17 cellular contexts compared by ENCODE assay signal in genomic region chr13:106418556-106418955, GRCh38.
DNase-seq lines count a peak whose midpoint lies in the region; ATAC-seq, FAIRE-seq and TF ChIP-seq lines count a peak whose summit lies in the region.
"Had no signal": no experiment of that assay in that cellular context is flagged by ENCODE, and none has a peak within 500 bp of the region (broad histone marks: within the 10 kb centered on the region; RNA-seq: fewer than 3 reads in every experiment).

No MANE protein-coding gene starts in this region.

- H3K36me3 Mint-ChIP-seq in stimulated activated memory B cell treated with anti-CD40 and anti-IgM and Interleukin-4, amounts not matched to agents 10 μg/mL and 1 μg/mL and 100 μg/mL, for 72 hours: no peaks in the 10 kb centered on the region

- H3K4me1 ChIP-seq in left ventricle myocardium inferior: peaks cover 7% of the 10 kb centered on the region
- H3K4me1 ChIP-seq: psoas muscle, tibial artery had no signal

- no peak overlapping the region for H3K4me3 ChIP-seq in AG04450 (ENCODE audit: low read depth, low read length)
- H3K4me3 ChIP-seq in astrocyte of the cerebellum (ENCODE audit: low read depth, low read length): no peak overlapping the region
- no peak overlapping the region for H3K4me3 ChIP-seq in left ventricle myocardium inferior
- H3K4me3 ChIP-seq: colonic mucosa, GM23338, tibial artery had no signal

- H3K9me3 ChIP-seq in AG04450 (ENCODE audit: control insufficient read depth, insufficient read depth, low read length): no peaks in the 10 kb centered on the region
- no peaks in the 10 kb centered on the region for H3K9me3 ChIP-seq in left ventricle myocardium inferior (replicated peaks)
- H3K9me3 ChIP-seq: BE2C, colonic mucosa, psoas muscle, tibial artery had no signal

- H3K9me3 Mint-ChIP-seq in stimulated activated memory B cell treated with anti-CD40 and anti-IgM and Interleukin-4, amounts not matched to agents 10 μg/mL and 1 μg/mL and 100 μg/mL, for 72 hours: no peaks in the 10 kb centered on the region
- H3K9me3 Mint-ChIP-seq: activated T-cell treated with anti-CD3 and anti-CD28 coated beads, Interleukin-2, amount 50 U/mL, for 4 hours; GM23338 had no signal

- H3K4me3 Mint-ChIP-seq in stimulated activated memory B cell treated with anti-CD40 and anti-IgM and Interleukin-4, amounts not matched to agents 10 μg/mL and 1 μg/mL and 100 μg/mL, for 72 hours: no peak overlapping the region
- H3K4me3 Mint-ChIP-seq: activated T-cell treated with anti-CD3 and anti-CD28 coated beads, Interleukin-2, amount 50 U/mL, for 4 hours; GM23338 had no signal

- H3K4me1 Mint-ChIP-seq in stimulated activated memory B cell treated with anti-CD40 and anti-IgM and Interleukin-4, amounts not matched to agents 10 μg/mL and 1 μg/mL and 100 μg/mL, for 72 hours: peaks cover 6% of the 10 kb centered on the region

- H3K27ac ChIP-seq in AG04450 (ENCODE audit: low read depth, low read length) (no peak overlapping the region), left ventricle myocardium inferior (replicated peaks) (no peak overlapping the region)
- H3K27ac ChIP-seq: colonic mucosa, psoas muscle, tibial artery had no signal

- intact Hi-C loops in left ventricle myocardium inferior (cut with micrococcal nuclease): no loop called here

- no peak for TF ChIP-seq POLR2A in H54 (IDR thresholded peaks at IDR 0.05; ENCODE audit: low read depth, low read length)

- POLR2A ChIA-PET in AG04450 (lab: Yijun Ruan, JAX): no interaction called here

- peak; percentile 46 for DNase-seq in AG04450 (ENCODE audit: low read depth, low spot score)
- DNase-seq in H54 (ENCODE audit: insufficient read length, low spot score): no peak
- DNase-seq in astrocyte of the cerebellum (ENCODE audit: low read depth): peak; percentile 28
- DNase-seq in iris pigment epithelial cell (ENCODE audit: low read depth): peak; percentile 70
- DNase-seq in NCI-H128 (lab: John Stamatoyannopoulos, UW; ENCODE audit: unreplicated experiment): no peak
- DNase-seq in left ventricle myocardium inferior: no peak
- no peak for DNase-seq in GM10266 (ENCODE audit: extremely low spot score)
- DNase-seq: activated T-cell treated with anti-CD3 and anti-CD28 coated beads, Interleukin-2, amount 50 U/mL, for 4 hours; BE2C; colonic mucosa; erythroblast; hypothalamus; NCI-H1092; psoas muscle; tibial artery had no signal

- H3K27me3 ChIP-seq in AG04450 (ENCODE audit: control insufficient read depth, insufficient read depth, low read length): peaks cover 2% of the 10 kb centered on the region
- peaks cover 7% of the 10 kb centered on the region for H3K27me3 ChIP-seq in left ventricle myocardium inferior (ENCODE audit: low read depth)
- H3K27me3 ChIP-seq: BE2C, colonic mucosa, tibial artery had no signal

- TF ChIP-seq CTCF in AG04450 (IDR thresholded peaks at IDR 0.05; ENCODE audit: low read depth, low read length): no peak
- no peak for TF ChIP-seq CTCF in astrocyte of the cerebellum (IDR thresholded peaks at IDR 0.05; ENCODE audit: low read depth, low read length, missing control alignments)
- no peak for TF ChIP-seq CTCF in left ventricle myocardium inferior (IDR thresholded peaks at IDR 0.05; ENCODE audit: borderline replicate concordance)
- no peak for TF ChIP-seq CTCF in GM10266 (IDR thresholded peaks at IDR 0.05; ENCODE audit: control insufficient read depth, insufficient read depth, low read depth, missing control alignments)

- FAIRE-seq in H54 (lab: Jason Lieb, UNC): peak; percentile 43

- peaks cover 27% of the 10 kb centered on the region for H3K27me3 Mint-ChIP-seq in stimulated activated memory B cell treated with anti-CD40 and anti-IgM and Interleukin-4, amounts not matched to agents 10 μg/mL and 1 μg/mL and 100 μg/mL, for 72 hours

- no peak for ATAC-seq in stimulated activated memory B cell treated with anti-CD40 and anti-IgM and Interleukin-4, amounts not matched to agents 10 μg/mL and 1 μg/mL and 100 μg/mL, for 72 hours
- ATAC-seq: activated T-cell treated with anti-CD3 and anti-CD28 coated beads, Interleukin-2, amount 50 U/mL, for 4 hours; GM23338; psoas muscle had no signal

- in situ Hi-C loops in astrocyte of the cerebellum (cut with HindIII; ENCODE audit: low sequenced_read_pairs): no loop called here

- CTCF ChIA-PET in AG04450 (lab: Charles Lee): no interaction called here

- H3K27ac Mint-ChIP-seq in stimulated activated memory B cell treated with anti-CD40 and anti-IgM and Interleukin-4, amounts not matched to agents 10 μg/mL and 1 μg/mL and 100 μg/mL, for 72 hours: no peak overlapping the region
- H3K27ac Mint-ChIP-seq: GM23338 had no signal

- H3K36me3 ChIP-seq in left ventricle myocardium inferior: no peaks in the 10 kb centered on the region
- H3K36me3 ChIP-seq: BE2C, colonic mucosa, tibial artery had no signal

Comparison
In these comparisons a context has a peak if more than half of its experiments do, and no peak if none do; other contexts are left out.
1. DNase-seq: peak in AG04450 (single experiment), astrocyte of the cerebellum (single experiment) and iris pigment epithelial cell (single experiment); none in H54 (single experiment), NCI-H128 (single experiment), left ventricle myocardium inferior (single experiment) and GM10266 (single experiment).